9 cellular contexts compared by ENCODE assay signal in the genomic region with DNA sequence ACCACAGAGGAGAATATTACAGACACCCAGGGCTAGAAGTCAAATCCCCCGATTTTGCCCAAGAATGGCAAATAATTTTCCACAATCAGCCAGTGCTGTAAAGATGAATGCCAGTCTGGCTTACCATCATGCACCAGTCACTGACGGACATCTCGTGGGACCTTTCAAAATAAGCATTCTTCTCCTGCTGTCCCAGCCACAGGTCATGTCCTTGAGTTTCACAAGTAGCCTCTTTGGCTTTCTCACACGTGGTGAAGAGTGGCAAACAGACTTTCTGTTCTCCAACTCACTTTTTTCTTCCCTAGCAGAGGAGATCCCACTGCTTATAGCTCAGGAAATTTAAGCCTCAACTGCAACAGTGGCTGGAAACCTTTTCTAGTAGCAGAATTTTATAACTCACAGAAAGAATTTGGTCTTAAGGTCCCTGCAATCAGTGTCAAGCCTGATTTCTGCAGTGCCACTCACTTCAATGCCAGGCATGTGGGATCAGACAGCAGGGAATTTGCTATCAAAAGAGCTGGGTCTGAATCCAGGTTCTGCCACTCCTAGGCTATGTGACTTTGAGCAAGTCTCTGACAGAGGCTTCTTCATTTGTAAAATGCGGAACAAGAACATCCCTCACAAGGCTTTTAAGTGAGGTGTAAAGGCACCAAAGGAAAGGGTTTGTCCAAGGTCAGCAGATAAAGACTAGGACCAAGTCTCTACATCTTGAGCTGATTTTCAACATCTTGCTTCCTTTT. TPM values are rescaled to one million over a fixed set of nuclear protein-coding genes. Genes with fewer than 3 reads are reported as not detected.
DNase-seq lines count a peak whose midpoint lies in the region; ATAC-seq and TF ChIP-seq lines count a peak whose summit lies in the region.
"Had no signal": no experiment of that assay in that cellular context is flagged by ENCODE, and none has a peak within 500 bp of the region (broad histone marks: within the 10 kb centered on the region; RNA-seq: fewer than 3 reads in every experiment).

No MANE protein-coding gene starts in this region.

- no peaks in the 10 kb centered on the region for H3K9me3 ChIP-seq in right atrium auricular region
- H3K9me3 ChIP-seq in stomach = no peaks in the 10 kb centered on the region
- H3K9me3 ChIP-seq in WERI-Rb-1 (ENCODE audit: severe bottlenecking) = no peaks in the 10 kb centered on the region

- DNase-seq in T-helper 1 cell (no peak), T-cell (peak in 1 of 34 experiments; percentile 20), right atrium auricular region (ENCODE audit: low spot score) (no peak), stomach (no peak), HEK293T (ENCODE audit: extremely low spot score) (no peak), WERI-Rb-1 (no peak)
- DNase-seq in central memory CD4-positive, alpha-beta T cell = no peak
- DNase-seq: NCI-H187 treated with DMSO at 0.1 percent for 48 hours had no signal

- H3K4me3 ChIP-seq in right atrium auricular region (no peak overlapping the region), stomach (peak overlapping the region in 3 of 4 donors; percentile 60 to 70 (median 63)), WERI-Rb-1 (ENCODE audit: low read depth, low read length) (no peak overlapping the region)

- peaks cover 65% of the 10 kb centered on the region for H3K4me1 Mint-ChIP-seq in T-helper 1 cell treated with Interleukin-12 subunit alpha and Interleukin-12 subunit beta and Interleukin-4 antibody, amounts not matched to agents 30 μg/mL and 1 μg/mL, for 36 hours (ENCODE audit: low read depth)
- H3K4me1 Mint-ChIP-seq in T-cell = peaks cover 66 to 83% (median 75%) of the 10 kb centered on the region in 3 donors

- H3K27ac ChIP-seq in right atrium auricular region (peak overlapping the region; percentile 93 to 99), stomach (peak overlapping the region; percentile 32 to 97 (median 95)), WERI-Rb-1 (no peak overlapping the region)

- intact Hi-C loops in stomach (cut with DNase I; ENCODE audit: low total_unique reads) = no loop called here

- TF ChIP-seq POLR2A in stomach (IDR thresholded peaks at IDR 0.05) = no peak

- H3K27me3 Mint-ChIP-seq in T-helper 1 cell treated with Interleukin-12 subunit alpha and Interleukin-12 subunit beta and Interleukin-4 antibody, amounts not matched to agents 30 μg/mL and 1 μg/mL, for 36 hours (ENCODE audit: low read depth) = no peaks in the 10 kb centered on the region
- no peaks in the 10 kb centered on the region for H3K27me3 Mint-ChIP-seq in T-cell

- TF ChIP-seq CTCF in right atrium auricular region (IDR thresholded peaks at IDR 0.05) = no peak
- no peak for TF ChIP-seq CTCF in stomach (IDR thresholded peaks at IDR 0.05)
- no peak for TF ChIP-seq CTCF in WERI-Rb-1 (IDR thresholded peaks at IDR 0.05; ENCODE audit: low read depth, low read length)

- H3K36me3 Mint-ChIP-seq in T-helper 1 cell treated with Interleukin-12 subunit alpha and Interleukin-12 subunit beta and Interleukin-4 antibody, amounts not matched to agents 30 μg/mL and 1 μg/mL, for 36 hours (ENCODE audit: low read depth) = peaks cover 58% of the 10 kb centered on the region
- peaks cover 69% of the 10 kb centered on the region for H3K36me3 Mint-ChIP-seq in T-cell

- H3K9me3 Mint-ChIP-seq in T-helper 1 cell treated with Interleukin-12 subunit alpha and Interleukin-12 subunit beta and Interleukin-4 antibody, amounts not matched to agents 30 μg/mL and 1 μg/mL, for 36 hours = no peaks in the 10 kb centered on the region
- no peaks in the 10 kb centered on the region for H3K9me3 Mint-ChIP-seq in T-cell

- H3K27me3 ChIP-seq in right atrium auricular region (no peaks in the 10 kb centered on the region), stomach (no peaks in the 10 kb centered on the region), WERI-Rb-1 (ENCODE audit: insufficient read depth, low read depth, severe bottlenecking) (no peaks in the 10 kb centered on the region)

- peak overlapping the region; percentile 59 for H3K27ac Mint-ChIP-seq in T-helper 1 cell treated with Interleukin-12 subunit alpha and Interleukin-12 subunit beta and Interleukin-4 antibody, amounts not matched to agents 30 μg/mL and 1 μg/mL, for 36 hours
- peak overlapping the region; percentile 99 to 100 for H3K27ac Mint-ChIP-seq in T-cell

- CTCF ChIA-PET in T-cell (lab: Charles Lee) (interaction anchor here in 1 of 2 donors (0.6 kb wide), 1 partner anchor 762 kb away, joined by 3 read pairs; no protein-coding TSS in a partner anchor), HEK293T (lab: Yijun Ruan, JAX) (interaction anchor here (0.7 kb wide), 1 partner anchor 38 kb away, joined by 3 read pairs; no protein-coding TSS in a partner anchor)

- H3K4me1 ChIP-seq in right atrium auricular region = peaks cover 0 to 48% of the 10 kb centered on the region in 2 donors
- H3K4me1 ChIP-seq in stomach = peaks cover 48 to 94% (median 69%) of the 10 kb centered on the region in 4 donors

- H3K36me3 ChIP-seq in right atrium auricular region (peaks cover 54% of the 10 kb centered on the region), stomach (peaks cover 29 to 60% (median 55%) of the 10 kb centered on the region in 4 donors), WERI-Rb-1 (no peaks in the 10 kb centered on the region)

- WGBS in stomach, 5 donors = 62 to 69% (median 67%) methylated on average over 5 of the region's 5 CpGs

- POLR2A ChIA-PET in T-cell (lab: Charles Lee) (interaction anchor here (0.5 to 5.4 kb wide), 5 partner anchors 9 to 56 kb away, joined by 3 to 65 read pairs (median 10); no protein-coding TSS in a partner anchor), HEK293T (lab: Yijun Ruan, JAX) (interaction anchor here (1.1 kb wide), 1 partner anchor 58 kb away, joined by 4 read pairs; the partner anchor contains the start of gene PATZ1)

- no peak for TF ChIP-seq EP300 in stomach (IDR thresholded peaks at IDR 0.05)

- no peak for ATAC-seq in T-cell (replicated peaks in 1 of 4)

- peak overlapping the region; percentile 92 for H3K4me3 Mint-ChIP-seq in T-helper 1 cell treated with Interleukin-12 subunit alpha and Interleukin-12 subunit beta and Interleukin-4 antibody, amounts not matched to agents 30 μg/mL and 1 μg/mL, for 36 hours
- H3K4me3 Mint-ChIP-seq in T-cell = peak overlapping the region; percentile 93 to 98 (median 97)

TF ChIP-seq in HEK293T, 16 proteins besides CTCF, POLR2A, EP300 and RAD21:
- TF ChIP-seq ELF4 (IDR thresholded peaks at IDR 0.05) (no peak), FOXK2 (IDR thresholded peaks at IDR 0.05) (no peak), BHLHE40 (IDR thresholded peaks at IDR 0.05; ENCODE audit: borderline replicate concordance) (no peak), ARNT (IDR thresholded peaks at IDR 0.05) (no peak), LEF1 (IDR thresholded peaks at IDR 0.05; ENCODE audit: borderline replicate concordance) (no peak), FOXM1 (IDR thresholded peaks at IDR 0.05; ENCODE audit: borderline replicate concordance) (no peak), L3MBTL2 (conservative IDR thresholded peaks at IDR 0.05) (no peak), HDGF (IDR thresholded peaks at IDR 0.05; ENCODE audit: borderline replicate concordance) (no peak), TARDBP (IDR thresholded peaks at IDR 0.05) (no peak), CTBP1 (IDR thresholded peaks at IDR 0.05; ENCODE audit: borderline replicate concordance) (no peak), SP1 (IDR thresholded peaks at IDR 0.05) (no peak), SUZ12 (IDR thresholded peaks at IDR 0.05) (no peak), ZNF384 (IDR thresholded peaks at IDR 0.05) (no peak), FOXA1 (IDR thresholded peaks at IDR 0.05) (no peak), NFRKB (IDR thresholded peaks at IDR 0.05) (no peak)
- TF ChIP-seq, protein P1, sequence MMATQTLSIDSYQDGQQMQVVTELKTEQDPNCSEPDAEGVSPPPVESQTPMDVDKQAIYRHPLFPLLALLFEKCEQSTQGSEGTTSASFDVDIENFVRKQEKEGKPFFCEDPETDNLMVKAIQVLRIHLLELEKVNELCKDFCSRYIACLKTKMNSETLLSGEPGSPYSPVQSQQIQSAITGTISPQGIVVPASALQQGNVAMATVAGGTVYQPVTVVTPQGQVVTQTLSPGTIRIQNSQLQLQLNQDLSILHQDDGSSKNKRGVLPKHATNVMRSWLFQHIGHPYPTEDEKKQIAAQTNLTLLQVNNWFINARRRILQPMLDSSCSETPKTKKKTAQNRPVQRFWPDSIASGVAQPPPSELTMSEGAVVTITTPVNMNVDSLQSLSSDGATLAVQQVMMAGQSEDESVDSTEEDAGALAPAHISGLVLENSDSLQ (IDR thresholded peaks at IDR 0.05) = no peak

RNA-seq across cellular contexts. Expression of gene PIK3IP1, which starts 3.6 kb away (rescaled TPM):
- total RNA-seq in T-cell (100 to 1,000 TPM; 460 to 628 (median 478) TPM), right atrium auricular region (10 to 100 TPM; 14.6 to 17.6 TPM), stomach (10 to 100 TPM in 3 of 5 donors, 1 to 10 TPM in 2; 3.5 to 53.0 (median 20.5) TPM)
- 1 to 10 TPM; 6.6 to 8.5 (median 7.6) TPM for polyA plus RNA-seq in stomach

RNA-seq across cellular contexts. Expression of gene PATZ1, which starts 57.5 kb away (rescaled TPM):
- total RNA-seq in T-cell (10 to 100 TPM; 53.1 to 56.7 (median 54.6) TPM), right atrium auricular region (10 to 100 TPM in 1 of 2 donors, 1 to 10 TPM in 1; 9.2 to 15.5 TPM), stomach (10 to 100 TPM in 3 of 5 donors, 1 to 10 TPM in 2; 4.9 to 20.9 (median 14.1) TPM)
- 10 to 100 TPM in 2 of 3 donors, 1 to 10 TPM in 1; 7.8 to 21.1 (median 13.8) TPM for polyA plus RNA-seq in stomach

Comparison
In these comparisons a context has a peak if more than half of its experiments do, and no peak if none do; other contexts are left out.
1. H3K4me3 ChIP-seq: peak in stomach (3 of 4); none in right atrium auricular region (0 of 2) and WERI-Rb-1 (single experiment).
2. RNA of gene PIK3IP1, which starts 3.6 kb away (total RNA-seq): 460 to 628 TPM in T-cell; 3.5 to 53.0 TPM in stomach and 14.6 to 17.6 TPM in right atrium auricular region; every median in the first group is over 4 times any median in the second.